In the genomic region with DNA sequence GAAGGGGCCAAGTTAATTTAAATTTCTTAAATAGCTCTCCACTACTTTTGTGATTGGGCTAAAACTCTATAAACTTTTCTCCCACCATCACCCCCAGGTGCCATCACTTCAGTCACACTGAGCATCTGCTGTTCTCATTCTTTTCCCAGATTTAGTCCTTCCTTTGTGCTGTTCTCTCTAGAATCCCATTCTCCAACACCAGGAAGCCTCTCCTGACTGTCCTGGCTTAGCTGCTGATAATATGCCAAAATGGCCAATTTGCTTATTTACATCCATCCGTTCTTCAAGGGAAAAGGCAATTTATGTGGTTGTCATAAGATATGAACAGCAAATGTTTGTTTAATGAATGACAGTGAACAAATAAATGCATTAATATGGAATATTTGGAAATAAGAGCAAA, we compare ENCODE assay signal across 1 cellular context.
TF ChIP-seq lines count a peak whose summit lies in the region.

No MANE protein-coding gene starts in this region.

TF ChIP-seq in SK-N-SH, 30 proteins besides CTCF, POLR2A, EP300 and RAD21 (continued from another document):
- TF ChIP-seq, protein P1, sequence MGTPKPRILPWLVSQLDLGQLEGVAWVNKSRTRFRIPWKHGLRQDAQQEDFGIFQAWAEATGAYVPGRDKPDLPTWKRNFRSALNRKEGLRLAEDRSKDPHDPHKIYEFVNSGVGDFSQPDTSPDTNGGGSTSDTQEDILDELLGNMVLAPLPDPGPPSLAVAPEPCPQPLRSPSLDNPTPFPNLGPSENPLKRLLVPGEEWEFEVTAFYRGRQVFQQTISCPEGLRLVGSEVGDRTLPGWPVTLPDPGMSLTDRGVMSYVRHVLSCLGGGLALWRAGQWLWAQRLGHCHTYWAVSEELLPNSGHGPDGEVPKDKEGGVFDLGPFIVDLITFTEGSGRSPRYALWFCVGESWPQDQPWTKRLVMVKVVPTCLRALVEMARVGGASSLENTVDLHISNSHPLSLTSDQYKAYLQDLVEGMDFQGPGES (IDR thresholded peaks at IDR 0.05; ENCODE audit: low read depth, low read length) = no peak
- no peak for TF ChIP-seq USF1 (IDR thresholded peaks at IDR 0.05; ENCODE audit: borderline replicate concordance, low read depth)
